ENCODE assay signal across 1 cellular context in genomic region chr11:1277936-1278512, GRCh38.
TF ChIP-seq lines count a peak whose summit lies in the region.

No MANE protein-coding gene starts in this region.

TF ChIP-seq in GM23338, 12 proteins besides CTCF, POLR2A, EP300 and RAD21:
- TF ChIP-seq ZNF462 (CRISPR knock-in tag; IDR thresholded peaks at IDR 0.05): no peak
- TF ChIP-seq REST (IDR thresholded peaks at IDR 0.05; ENCODE audit: unreplicated experiment): no peak
- no peak for TF ChIP-seq EZH2 (IDR thresholded peaks at IDR 0.05; ENCODE audit: low read depth, unreplicated experiment)
- TF ChIP-seq ZNF331 (CRISPR knock-in tag; IDR thresholded peaks at IDR 0.05; ENCODE audit: low read depth): no peak
- TF ChIP-seq ETS1 (IDR thresholded peaks at IDR 0.05): no peak
- no peak for TF ChIP-seq CREB1 (CRISPR knock-in tag; IDR thresholded peaks at IDR 0.05; ENCODE audit: low read depth)
